Comparison of ENCODE assay signal across 12 cellular contexts in the genomic region with DNA sequence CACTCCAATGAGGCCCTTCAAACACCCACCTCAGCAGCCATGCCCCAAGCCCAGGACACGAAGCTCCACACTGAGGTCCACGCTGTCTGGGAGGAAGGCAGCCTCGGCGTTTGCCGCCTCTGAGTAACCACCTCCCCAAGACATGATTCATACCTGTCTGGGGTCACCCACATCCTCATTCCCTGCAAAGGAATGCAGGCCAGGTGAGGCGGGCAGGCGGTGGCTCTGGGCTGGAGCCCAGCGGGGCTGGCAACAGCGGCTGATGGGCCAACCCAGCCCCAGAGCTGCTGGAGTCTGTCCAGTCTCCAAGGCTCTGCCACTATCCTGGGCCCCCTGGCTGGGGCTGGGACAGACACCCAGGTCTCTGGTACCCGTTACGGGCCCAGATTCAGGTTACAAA. TPM values are rescaled to one million over a fixed set of nuclear protein-coding genes. Genes with fewer than 3 reads are reported as not detected.
A peak's percentile ranks its signal among the peaks of the same experiment; 100 is the strongest.
DNase-seq lines count a peak whose midpoint lies in the region; ATAC-seq and TF ChIP-seq lines count a peak whose summit lies in the region.
"Had no signal": no experiment of that assay in that cellular context is flagged by ENCODE, and none has a peak within 500 bp of the region (broad histone marks: within the 10 kb centered on the region; RNA-seq: fewer than 3 reads in every experiment).

No MANE protein-coding gene starts in this region.

- no peak overlapping the region for H3K4me3 ChIP-seq in PC-3 (ENCODE audit: low read length)
- no peak overlapping the region for H3K4me3 ChIP-seq in skin epidermis
- H3K4me3 ChIP-seq in foreskin fibroblast (ENCODE audit: low read depth in 1 of 2, low read length in 2 of 2), result no peak overlapping the region
- H3K4me3 ChIP-seq: adrenal gland had no signal

- intact Hi-C loops in PC-3 (cut with micrococcal nuclease), result loop anchor here (5.0 kb wide), 4 partner anchors 73 to 432 kb away; a partner anchor contains a TSS

- peak; percentile 58 for DNase-seq in Caki2 (ENCODE audit: low read depth)
- DNase-seq in PC-3, result peak; percentile 99
- peak; percentile 87 for DNase-seq in epithelial cell of prostate (ENCODE audit: low read depth, low spot score)
- DNase-seq in GM20000 (ENCODE audit: low spot score), result no peak
- DNase-seq in foreskin fibroblast, result no peak
- no peak for DNase-seq in erythroblast (lab: John Stamatoyannopoulos, UW)
- DNase-seq: adrenal gland, GDM1, NCI-H1048 had no signal

- POLR2A ChIA-PET in PC-3 (lab: Charles Lee; ENCODE audit: unreplicated experiment), result interaction anchor here (0.7 kb wide), 1 partner anchor 12 kb away, joined by 3 read pairs; no protein-coding TSS in a partner anchor

- peak overlapping the region; percentile 26 for H3K9ac ChIP-seq in PC-3 (ENCODE audit: low read length)

- no peaks in the 10 kb centered on the region for H3K9me2 ChIP-seq in PC-3 (replicated peaks; ENCODE audit: low read length)

- H3K79me2 ChIP-seq in PC-3 (ENCODE audit: low read length), result peaks cover 87% of the 10 kb centered on the region

- H3K27me3 ChIP-seq in PC-3 (ENCODE audit: low read length), result no peaks in the 10 kb centered on the region
- H3K27me3 ChIP-seq: adrenal gland had no signal

- H3K9me3 ChIP-seq in PC-3 (ENCODE audit: low read length), result no peaks in the 10 kb centered on the region
- H3K9me3 ChIP-seq: adrenal gland had no signal

- TF ChIP-seq CTCF in PC-3 (conservative IDR thresholded peaks at IDR 0.05; ENCODE audit: low read depth, low read length), result no peak
- TF ChIP-seq CTCF in GM20000 (IDR thresholded peaks at IDR 0.05; ENCODE audit: extremely low read depth, missing control alignments), result no peak
- no peak for TF ChIP-seq CTCF in foreskin fibroblast (IDR thresholded peaks at IDR 0.05; ENCODE audit: low read depth, low read length)

- H3F3A ChIP-seq in PC-3 (ENCODE audit: low read length, unreplicated experiment), result peaks cover 29% of the 10 kb centered on the region

- ATAC-seq in PC-3 (peak; percentile 32), GM19452 (IDR thresholded peaks at IDR 0.05; ENCODE audit: unreplicated experiment) (no peak)
- ATAC-seq: activated CD4-positive, CD25-positive, alpha-beta regulatory T cell treated with anti-CD3 and anti-CD28 coated beads, Interleukin-2, amount 50 U/mL, for 24 hours had no signal

- CTCF ChIA-PET in PC-3 (lab: Charles Lee), result interaction anchor here (1.1 kb wide), 1 partner anchor 392 kb away, joined by 4 read pairs; no protein-coding TSS in a partner anchor

- peaks cover 87% of the 10 kb centered on the region for H3K4me1 ChIP-seq in PC-3 (ENCODE audit: insufficient read depth, low read length)

- H3K27ac ChIP-seq in PC-3 (ENCODE audit: low read length) (peak overlapping the region; percentile 90), epithelial cell of prostate (peak overlapping the region; percentile 99), skin epidermis (peak overlapping the region in 12 of 21 experiments; percentile 26 to 66 (median 46))

- peaks cover 13% of the 10 kb centered on the region for H3K36me3 ChIP-seq in PC-3 (ENCODE audit: low read depth, low read length)
- H3K36me3 ChIP-seq: adrenal gland had no signal

- TF ChIP-seq POLR2A in erythroblast (IDR thresholded peaks at IDR 0.05; ENCODE audit: low read length), result no peak

- no TSS peak for BruUV-seq in PC-3 (replicated peaks; lab: Mats Ljungman, UMichigan)

- H3K4me2 ChIP-seq in PC-3 (ENCODE audit: low read length), result peak overlapping the region; percentile 45

- no peak overlapping the region for H2AFZ ChIP-seq in PC-3 (ENCODE audit: low read length)

- in situ Hi-C loops in Caki2 (cut with HindIII; ENCODE audit: low pct_unique_long_range_greater_than_20kb, low sequenced_read_pairs), result no loop called here

- peaks cover 26% of the 10 kb centered on the region; the same call in 1 of the 2 replicates for H4K20me1 ChIP-seq in PC-3 (ENCODE audit: low read length)

RNA-seq across cellular contexts. Expression of a gene that starts 14.8 kb away (rescaled TPM):
- total RNA-seq in Caki2 (2014; rRNA removed; shearing (Covaris generic); ENCODE audit: low replicate concordance), result 68.1 and 97.6 TPM in 2 replicates
- total RNA-seq in PC-3 (2014; rRNA removed), result 21.9 and 29.3 TPM in 2 replicates

Comparison
In these comparisons a context has a peak if more than half of its experiments do, and no peak if none do; other contexts are left out.
1. DNase-seq: peak in Caki2 (single experiment), PC-3 (single experiment) and epithelial cell of prostate (single experiment); none in GM20000 (single experiment), foreskin fibroblast (0 of 2) and erythroblast (0 of 2).
2. H3K27ac ChIP-seq: peak in every context shown above with its lines; median percentile 99 in epithelial cell of prostate; 90 in PC-3; 46 in skin epidermis.